10 cellular contexts compared by ENCODE assay signal in genomic region chr16:53545433-53545832, GRCh38. TPM values are rescaled to one million over a fixed set of nuclear protein-coding genes. Genes with fewer than 3 reads are reported as not detected.
DNase-seq lines count a peak whose midpoint lies in the region; ATAC-seq and TF ChIP-seq lines count a peak whose summit lies in the region.
"Had no signal": no experiment of that assay in that cellular context is flagged by ENCODE, and none has a peak within 500 bp of the region (broad histone marks: within the 10 kb centered on the region; RNA-seq: fewer than 3 reads in every experiment).

No MANE protein-coding gene starts in this region.

- TF ChIP-seq CTCF in DND-41 (IDR thresholded peaks at IDR 0.05; ENCODE audit: borderline replicate concordance, extremely low read depth, low read length, poor library complexity, severe bottlenecking) (no peak), uterus (IDR thresholded peaks at IDR 0.05) (no peak)

- H3K4me2 ChIP-seq in DND-41 (ENCODE audit: insufficient read depth, low read length) = peak overlapping the region; percentile 62

- no peak for TF ChIP-seq POLR2A in uterus (IDR thresholded peaks at IDR 0.05)

- H3K27me3 ChIP-seq in DND-41 (ENCODE audit: insufficient read depth, low read length, poor library complexity) (no peaks in the 10 kb centered on the region), uterus (no peaks in the 10 kb centered on the region)

- peak overlapping the region; percentile 79 for H3K27ac Mint-ChIP-seq in T-helper 17 cell
- H3K27ac Mint-ChIP-seq in activated T-helper 1 cell treated with anti-CD3 and anti-CD28 coated beads, Interleukin-12 subunit alpha, Interleukin-12 subunit beta, Interleukin-2, Interleukin-4 antibody, amounts not matched to agents 30 ng/mL and 10 ng/mL and 1 ng/mL, durations not matched to agents 14 hours and 24 hours and 36 hours = peak overlapping the region; percentile 14
- H3K27ac Mint-ChIP-seq: WTC11 had no signal

- peak; percentile 91 for DNase-seq in DND-41
- DNase-seq in T-helper 17 cell = peak in 2 of 3 donors; percentile 23 to 28
- peak; percentile 41 for DNase-seq in activated T-helper 1 cell treated with anti-CD3 and anti-CD28 coated beads, Interleukin-12 subunit alpha, Interleukin-12 subunit beta, Interleukin-2, Interleukin-4 antibody, amounts not matched to agents 30 ng/mL and 10 ng/mL and 1 ng/mL, durations not matched to agents 14 hours and 24 hours and 36 hours (ENCODE audit: low spot score)
- DNase-seq in stimulated activated CD4-positive, alpha-beta T cell treated with anti-CD3 and anti-CD28 coated beads, Interleukin-15, amount 100 ng/mL, for 24 hours = peak; percentile 40
- no peak for DNase-seq in GM19240 (ENCODE audit: insufficient read length, low spot score)
- DNase-seq in middle frontal gyrus (ENCODE audit: extremely low spot score, low spot score) = no peak
- DNase-seq in NAMALWA (ENCODE audit: low spot score) = no peak
- no peak for DNase-seq in uterus
- DNase-seq: NCI-H1694 had no signal

- H3K36me3 Mint-ChIP-seq in T-helper 17 cell (ENCODE audit: low read depth) = no peaks in the 10 kb centered on the region
- H3K36me3 Mint-ChIP-seq in activated T-helper 1 cell treated with anti-CD3 and anti-CD28 coated beads, Interleukin-12 subunit alpha, Interleukin-12 subunit beta, Interleukin-2, Interleukin-4 antibody, amounts not matched to agents 30 ng/mL and 10 ng/mL and 1 ng/mL, durations not matched to agents 14 hours and 24 hours and 36 hours (ENCODE audit: low read depth) = peaks cover 2% of the 10 kb centered on the region
- H3K36me3 Mint-ChIP-seq: WTC11 had no signal

- H3K79me2 ChIP-seq in DND-41 (ENCODE audit: insufficient read depth, low read length) = no peaks in the 10 kb centered on the region

- intact Hi-C loops in activated T-helper 1 cell treated with anti-CD3 and anti-CD28 coated beads, Interleukin-12 subunit alpha, Interleukin-12 subunit beta, Interleukin-2, Interleukin-4 antibody, amounts not matched to agents 30 ng/mL and 10 ng/mL and 1 ng/mL, durations not matched to agents 14 hours and 24 hours and 36 hours (cut with micrococcal nuclease) = no loop called here
- intact Hi-C loops in uterus (cut with DNase I; ENCODE audit: low total_unique reads) = no loop called here

- ATAC-seq in DND-41 (ENCODE audit: insufficient read depth, low read depth) (peak; percentile 89), T-helper 17 cell (peak; percentile 83)
- ATAC-seq: WTC11 had no signal

- H3K4me1 ChIP-seq in DND-41 (ENCODE audit: insufficient read depth, low read length) = peaks cover 56% of the 10 kb centered on the region
- no peaks in the 10 kb centered on the region for H3K4me1 ChIP-seq in uterus

- H3K9ac ChIP-seq in DND-41 (ENCODE audit: low read depth, low read length) = peak overlapping the region; percentile 43

- H3K4me1 Mint-ChIP-seq in T-helper 17 cell = peaks cover 19% of the 10 kb centered on the region
- peaks cover 39% of the 10 kb centered on the region for H3K4me1 Mint-ChIP-seq in activated T-helper 1 cell treated with anti-CD3 and anti-CD28 coated beads, Interleukin-12 subunit alpha, Interleukin-12 subunit beta, Interleukin-2, Interleukin-4 antibody, amounts not matched to agents 30 ng/mL and 10 ng/mL and 1 ng/mL, durations not matched to agents 14 hours and 24 hours and 36 hours (ENCODE audit: low read depth)

- H3K4me3 ChIP-seq in DND-41 (ENCODE audit: low read depth in 1 of 2, low read length in 2 of 2) = peak overlapping the region in 1 of 2 experiments; percentile 40; a peak in 2 of 4 replicates
- H3K4me3 ChIP-seq in uterus = no peak overlapping the region

- no peaks in the 10 kb centered on the region for H4K20me1 ChIP-seq in DND-41 (ENCODE audit: insufficient read depth, low read length)

- H3K27me3 Mint-ChIP-seq in T-helper 17 cell = no peaks in the 10 kb centered on the region
- peaks cover 17% of the 10 kb centered on the region for H3K27me3 Mint-ChIP-seq in activated T-helper 1 cell treated with anti-CD3 and anti-CD28 coated beads, Interleukin-12 subunit alpha, Interleukin-12 subunit beta, Interleukin-2, Interleukin-4 antibody, amounts not matched to agents 30 ng/mL and 10 ng/mL and 1 ng/mL, durations not matched to agents 14 hours and 24 hours and 36 hours (ENCODE audit: insufficient read depth)

- H3K27ac ChIP-seq in DND-41 (ENCODE audit: low read length) (peak overlapping the region; percentile 76), uterus (no peak overlapping the region)

- peak overlapping the region; percentile 61 for H2AFZ ChIP-seq in DND-41 (ENCODE audit: low read depth, low read length)

- H3K9me3 ChIP-seq in DND-41 (ENCODE audit: insufficient read depth, low read length, severe bottlenecking) = no peaks in the 10 kb centered on the region
- no peaks in the 10 kb centered on the region for H3K9me3 ChIP-seq in T-helper 17 cell (ENCODE audit: control insufficient read depth, low read length, poor library complexity, severe bottlenecking)
- H3K9me3 ChIP-seq in uterus = no peaks in the 10 kb centered on the region

- H3K4me3 Mint-ChIP-seq in T-helper 17 cell = peak overlapping the region; percentile 47
- peak overlapping the region; percentile 13 for H3K4me3 Mint-ChIP-seq in activated T-helper 1 cell treated with anti-CD3 and anti-CD28 coated beads, Interleukin-12 subunit alpha, Interleukin-12 subunit beta, Interleukin-2, Interleukin-4 antibody, amounts not matched to agents 30 ng/mL and 10 ng/mL and 1 ng/mL, durations not matched to agents 14 hours and 24 hours and 36 hours
- H3K4me3 Mint-ChIP-seq: WTC11 had no signal

- H3K36me3 ChIP-seq in DND-41 (ENCODE audit: insufficient read depth, low read length) (no peaks in the 10 kb centered on the region), uterus (no peaks in the 10 kb centered on the region)

- no peaks in the 10 kb centered on the region for H3K9me3 Mint-ChIP-seq in activated T-helper 1 cell treated with anti-CD3 and anti-CD28 coated beads, Interleukin-12 subunit alpha, Interleukin-12 subunit beta, Interleukin-2, Interleukin-4 antibody, amounts not matched to agents 30 ng/mL and 10 ng/mL and 1 ng/mL, durations not matched to agents 14 hours and 24 hours and 36 hours
- H3K9me3 Mint-ChIP-seq: WTC11 had no signal

RNA-seq across cellular contexts. Expression of gene AKTIP, which starts 42.4 kb away (rescaled TPM):
- 10 to 100 TPM; 28.5 to 32.4 TPM for total RNA-seq in T-helper 17 cell
- 16.6 and 16.9 TPM in 2 replicates for total RNA-seq in activated T-helper 1 cell treated with anti-CD3 and anti-CD28 coated beads, Interleukin-12 subunit alpha, Interleukin-12 subunit beta, Interleukin-2, Interleukin-4 antibody, amounts not matched to agents 30 ng/mL and 10 ng/mL and 1 ng/mL, durations not matched to agents 14 hours and 24 hours and 36 hours
- total RNA-seq in uterus = 10 to 100 TPM; 45.0 to 53.7 (median 48.8) TPM

Comparison
In these comparisons a context has a peak if more than half of its experiments do, and no peak if none do; other contexts are left out.
1. DNase-seq: peak in DND-41 (single experiment), T-helper 17 cell (2 of 3), activated T-helper 1 cell treated with anti-CD3 and anti-CD28 coated beads, Interleukin-12 subunit alpha, Interleukin-12 subunit beta, Interleukin-2, Interleukin-4 antibody, amounts not matched to agents 30 ng/mL and 10 ng/mL and 1 ng/mL, durations not matched to agents 14 hours and 24 hours and 36 hours (single experiment) and stimulated activated CD4-positive, alpha-beta T cell treated with anti-CD3 and anti-CD28 coated beads, Interleukin-15, amount 100 ng/mL, for 24 hours (single experiment); none in GM19240 (single experiment), middle frontal gyrus (single experiment), NAMALWA (single experiment) and uterus (0 of 2).